Comparison of ENCODE assay signal across 13 cellular contexts in the genomic region with DNA sequence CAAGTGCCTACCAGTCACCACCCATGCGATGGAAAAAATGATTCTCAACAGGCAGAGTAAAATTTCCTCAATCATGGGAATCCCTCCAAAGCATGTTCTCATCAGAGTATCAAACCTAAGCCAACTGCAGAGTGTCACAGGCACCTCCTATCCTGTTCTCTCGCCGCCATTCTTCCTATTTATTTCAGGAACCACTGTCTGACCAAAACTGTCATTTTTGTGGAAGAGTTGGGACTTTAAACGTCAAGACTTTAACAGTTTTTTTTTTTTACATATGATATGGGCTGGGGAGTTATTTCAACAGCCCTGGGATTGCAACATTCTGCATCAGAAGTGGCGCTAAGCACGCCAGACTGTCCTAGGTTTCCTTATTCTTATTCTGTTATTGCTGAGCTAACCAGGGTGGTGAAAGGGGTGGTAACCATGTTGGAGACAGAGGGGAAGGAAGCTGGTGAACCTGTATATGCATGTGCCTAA. TPM values are rescaled to one million over a fixed set of nuclear protein-coding genes. Genes with fewer than 3 reads are reported as not detected.
A peak's percentile ranks its signal among the peaks of the same experiment; 100 is the strongest.
DNase-seq lines count a peak whose midpoint lies in the region; ATAC-seq, FAIRE-seq and TF ChIP-seq lines count a peak whose summit lies in the region.
"Had no signal": no experiment of that assay in that cellular context is flagged by ENCODE, and none has a peak within 500 bp of the region (broad histone marks: within the 10 kb centered on the region; RNA-seq: fewer than 3 reads in every experiment).

No MANE protein-coding gene starts in this region.

- H3K4me3 Mint-ChIP-seq in dendritic cell treated with granulocyte-macrophage colony-stimulating factor and Interleukin-4, amounts not matched to agents 40 ng/mL and 50 ng/mL, for 4 days: peak overlapping the region; percentile 11
- H3K4me3 Mint-ChIP-seq: H9; T-helper 2 cell treated with Interferon-gamma antibody and Interleukin-4, amounts not matched to agents 5 μg/mL and 100 μg/mL, for 36 hours had no signal

- TF ChIP-seq POLR2A in right lobe of liver (IDR thresholded peaks at IDR 0.05) (no peak), H54 (IDR thresholded peaks at IDR 0.05; ENCODE audit: low read depth, low read length) (no peak)

- in situ Hi-C loops in HAP-1 (cut with MboI; ENCODE audit: low sequenced_read_pairs): no loop called here

- WGBS in right lobe of liver (ENCODE audit: insufficient coverage, low coverage, low lambda C conversion rate, missing lambda C conversion rate): 56% methylated on average over 6 of the region's 6 CpGs

- no peak for TF ChIP-seq CTCF in AG10803 (conservative IDR thresholded peaks at IDR 0.05; ENCODE audit: low read length)
- TF ChIP-seq CTCF in right lobe of liver (IDR thresholded peaks at IDR 0.05): no peak

- DNase-seq in AG10803 (ENCODE audit: low read depth) (peak; percentile 20), NOMO-1 (lab: John Stamatoyannopoulos, UW; ENCODE audit: unreplicated experiment in 2 of 2) (peak; percentile 92 to 99), right lobe of liver (no peak), H54 (ENCODE audit: insufficient read length, low spot score) (no peak), HAP-1 (ENCODE audit: low spot score in 2 of 2) (no peak), NCI-H510A (lab: John Stamatoyannopoulos, UW) (no peak)
- DNase-seq: DMS153; H9; NCI-H1930; stimulated activated CD8-positive, alpha-beta memory T cell treated with anti-CD3 and anti-CD28 coated beads, Interleukin-4, amount 100 ng/mL, for 48 hours had no signal

- H3K27ac ChIP-seq in right lobe of liver: no peak overlapping the region

- peaks cover 18% of the 10 kb centered on the region for H3K36me3 Mint-ChIP-seq in dendritic cell treated with granulocyte-macrophage colony-stimulating factor and Interleukin-4, amounts not matched to agents 40 ng/mL and 50 ng/mL, for 4 days (ENCODE audit: low read depth)

- intact Hi-C loops in dendritic cell treated with granulocyte-macrophage colony-stimulating factor and Interleukin-4, amounts not matched to agents 40 ng/mL and 50 ng/mL, for 4 days (cut with micrococcal nuclease): no loop called here
- intact Hi-C loops in right lobe of liver (cut with DNase I): no loop called here

- H3K27me3 ChIP-seq in right lobe of liver: no peaks in the 10 kb centered on the region
- no peaks in the 10 kb centered on the region for H3K27me3 ChIP-seq in HAP-1 (ENCODE audit: low read depth)

- H3K4me1 ChIP-seq in right lobe of liver (no peaks in the 10 kb centered on the region), HAP-1 (no peaks in the 10 kb centered on the region)

- peak overlapping the region; percentile 50 for H3K27ac Mint-ChIP-seq in dendritic cell treated with granulocyte-macrophage colony-stimulating factor and Interleukin-4, amounts not matched to agents 40 ng/mL and 50 ng/mL, for 4 days
- H3K27ac Mint-ChIP-seq: H9; T-helper 2 cell treated with Interferon-gamma antibody and Interleukin-4, amounts not matched to agents 5 μg/mL and 100 μg/mL, for 36 hours had no signal

- no peak for FAIRE-seq in H54 (lab: Jason Lieb, UNC)

- peak; percentile 33 to 70 (median 64) for ATAC-seq in right lobe of liver
- ATAC-seq in GM19397 (IDR thresholded peaks at IDR 0.05; ENCODE audit: unreplicated experiment): no peak

- H3K9me3 Mint-ChIP-seq in dendritic cell treated with granulocyte-macrophage colony-stimulating factor and Interleukin-4, amounts not matched to agents 40 ng/mL and 50 ng/mL, for 4 days: no peaks in the 10 kb centered on the region
- H3K9me3 Mint-ChIP-seq: H9; T-helper 2 cell treated with Interferon-gamma antibody and Interleukin-4, amounts not matched to agents 5 μg/mL and 100 μg/mL, for 36 hours had no signal

- H3K27me3 Mint-ChIP-seq in dendritic cell treated with granulocyte-macrophage colony-stimulating factor and Interleukin-4, amounts not matched to agents 40 ng/mL and 50 ng/mL, for 4 days: no peaks in the 10 kb centered on the region

- no peaks in the 10 kb centered on the region for H3K9me3 ChIP-seq in right lobe of liver
- H3K9me3 ChIP-seq in HAP-1: no peaks in the 10 kb centered on the region

- peaks cover 33% of the 10 kb centered on the region for H3K4me1 Mint-ChIP-seq in dendritic cell treated with granulocyte-macrophage colony-stimulating factor and Interleukin-4, amounts not matched to agents 40 ng/mL and 50 ng/mL, for 4 days (ENCODE audit: low read depth)
- H3K4me1 Mint-ChIP-seq: H9 had no signal

- H3K4me3 ChIP-seq in AG10803 (ENCODE audit: low read length) (no peak overlapping the region), right lobe of liver (no peak overlapping the region), HAP-1 (no peak overlapping the region)

- no peaks in the 10 kb centered on the region for H3K36me3 ChIP-seq in right lobe of liver
- H3K36me3 ChIP-seq in HAP-1 (replicated peaks): no peaks in the 10 kb centered on the region

RNA-seq across cellular contexts. Expression of a gene that starts 29.5 kb away (rescaled TPM):
- 10 to 100 TPM in 5 of 6 experiments, 1 to 10 TPM in 1; 9.8 to 30.8 (median 14.7) TPM for total RNA-seq in right lobe of liver

Comparison
In these comparisons a context has a peak if more than half of its experiments do, and no peak if none do; other contexts are left out.
1. DNase-seq: peak in AG10803 (single experiment) and NOMO-1 (2 of 2); none in right lobe of liver (0 of 3), H54 (single experiment), HAP-1 (0 of 2) and NCI-H510A (single experiment).